8 cellular contexts compared by ENCODE assay signal in genomic region chr14:102590667-102591099, GRCh38. TPM values are rescaled to one million over a fixed set of nuclear protein-coding genes. Genes with fewer than 3 reads are reported as not detected.
DNase-seq lines count a peak whose midpoint lies in the region; ATAC-seq and TF ChIP-seq lines count a peak whose summit lies in the region.

No MANE protein-coding gene starts in this region.

- H3K27ac ChIP-seq in lower lobe of right lung (peak overlapping the region; percentile 94), upper lobe of right lung (peak overlapping the region; percentile 96)

- H3K9me3 ChIP-seq in lower lobe of right lung (no peaks in the 10 kb centered on the region), upper lobe of right lung (no peaks in the 10 kb centered on the region)

- ATAC-seq in lower lobe of right lung (peak in 1 of 2 donors; percentile 3), upper lobe of right lung (no peak), HG02885 (IDR thresholded peaks at IDR 0.05; ENCODE audit: poor library complexity, unreplicated experiment) (no peak)

- DNase-seq in ELR (ENCODE audit: low read depth), result peak; percentile 78
- peak; percentile 52 for DNase-seq in M059J (ENCODE audit: low read depth)
- DNase-seq in cardiac fibroblast (ENCODE audit: low read depth in 2 of 2), result peak; percentile 50 to 70
- DNase-seq in lower lobe of right lung, result peak; percentile 55
- no peak for DNase-seq in upper lobe of right lung
- no peak for DNase-seq in activated gamma-delta T cell treated with Interleukin-2 at 50 U/mL for 16 hours
- no peak for DNase-seq in DMS153 treated with DMSO at 0.1 percent for 48 hours (lab: John Stamatoyannopoulos, UW; ENCODE audit: unreplicated experiment)

- peak overlapping the region in 1 of 2 donors; percentile 77 for H3K4me3 ChIP-seq in cardiac fibroblast (replicated peaks in 1 of 2; ENCODE audit: low read depth in 2 of 2, low read length in 2 of 2)
- H3K4me3 ChIP-seq in lower lobe of right lung, result no peak overlapping the region
- H3K4me3 ChIP-seq in upper lobe of right lung, result peak overlapping the region; percentile 95

- intact Hi-C loops in lower lobe of right lung (cut with DNase I), result no loop called here
- intact Hi-C loops in upper lobe of right lung (cut with DNase I), result no loop called here

- no peaks in the 10 kb centered on the region for H3K27me3 ChIP-seq in lower lobe of right lung (ENCODE audit: low read depth)
- H3K27me3 ChIP-seq in upper lobe of right lung, result no peaks in the 10 kb centered on the region

- H3K4me1 ChIP-seq in lower lobe of right lung (peaks cover 28% of the 10 kb centered on the region), upper lobe of right lung (peaks cover 14% of the 10 kb centered on the region)

- H3K36me3 ChIP-seq in lower lobe of right lung (no peaks in the 10 kb centered on the region), upper lobe of right lung (no peaks in the 10 kb centered on the region)

- peak; percentile 55 for TF ChIP-seq CTCF in cardiac fibroblast (IDR thresholded peaks at IDR 0.05; ENCODE audit: low read depth, low read length)
- TF ChIP-seq CTCF in lower lobe of right lung (IDR thresholded peaks at IDR 0.05), result peak; percentile 38
- TF ChIP-seq CTCF in upper lobe of right lung (IDR thresholded peaks at IDR 0.05), result peak; percentile 38

RNA-seq across cellular contexts. Expression of gene RCOR1, which starts 1.8 kb away (rescaled TPM):
- 9.6 and 15.1 TPM in 2 replicates for total RNA-seq in M059J (2014; rRNA removed; shearing (Covaris generic))
- 53.6 TPM for total RNA-seq in lower lobe of right lung
- 43.6 TPM for total RNA-seq in upper lobe of right lung

Comparison
In these comparisons a context has a peak if more than half of its experiments do, and no peak if none do; other contexts are left out.
1. DNase-seq: peak in ELR (single experiment), M059J (single experiment), cardiac fibroblast (2 of 2) and lower lobe of right lung (single experiment); none in upper lobe of right lung (single experiment), activated gamma-delta T cell treated with Interleukin-2 at 50 U/mL for 16 hours (single experiment) and DMS153 treated with DMSO at 0.1 percent for 48 hours (single experiment).
2. Peak in every context shown above with its lines, with median percentiles within 50 percentile points of each other: CTCF ChIP-seq.